ENCODE assay signal across 1 cellular context in the genomic region with DNA sequence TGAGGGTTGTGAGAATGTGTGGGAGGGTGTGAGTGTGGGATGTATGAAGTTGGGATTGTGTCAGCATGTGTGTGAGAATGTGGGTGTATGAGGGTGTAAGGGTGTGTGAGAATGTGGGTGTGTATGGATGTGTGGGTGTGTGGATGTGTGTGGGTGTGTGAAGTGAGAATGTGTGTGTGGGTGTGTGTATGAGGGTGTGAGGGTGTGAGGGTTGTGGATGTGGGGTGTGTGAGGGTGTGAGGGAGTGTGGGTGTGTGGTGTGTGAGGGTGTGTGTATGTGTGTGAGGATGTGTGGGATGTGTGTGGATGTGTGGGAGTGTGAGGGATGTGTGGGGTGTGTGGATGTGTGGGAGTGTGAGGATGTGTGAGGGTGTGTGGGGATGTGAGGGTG.
TF ChIP-seq lines count a peak whose summit lies in the region.

No MANE protein-coding gene starts in this region.

TF ChIP-seq in IMR-90, 13 proteins besides CTCF, POLR2A, EP300 and RAD21:
- TF ChIP-seq FOS (IDR thresholded peaks at IDR 0.05; ENCODE audit: low read depth, low read length) (no peak), BHLHE40 (IDR thresholded peaks at IDR 0.05; ENCODE audit: low read depth, low read length) (no peak), MAZ (IDR thresholded peaks at IDR 0.05; ENCODE audit: borderline replicate concordance, low read depth, low read length) (no peak), SMC3 (IDR thresholded peaks at IDR 0.05; ENCODE audit: low read depth, low read length) (no peak), MAFK (IDR thresholded peaks at IDR 0.05; ENCODE audit: low read depth, low read length) (no peak), NFE2L2 (IDR thresholded peaks at IDR 0.05; ENCODE audit: low read depth, low read length) (no peak), CHD1 (IDR thresholded peaks at IDR 0.05; ENCODE audit: low read depth, low read length) (no peak), RFX5 (IDR thresholded peaks at IDR 0.05; ENCODE audit: low read depth, low read length) (no peak), RCOR1 (IDR thresholded peaks at IDR 0.05; ENCODE audit: insufficient replicate concordance, low read length) (no peak)
- TF ChIP-seq, protein P1, sequence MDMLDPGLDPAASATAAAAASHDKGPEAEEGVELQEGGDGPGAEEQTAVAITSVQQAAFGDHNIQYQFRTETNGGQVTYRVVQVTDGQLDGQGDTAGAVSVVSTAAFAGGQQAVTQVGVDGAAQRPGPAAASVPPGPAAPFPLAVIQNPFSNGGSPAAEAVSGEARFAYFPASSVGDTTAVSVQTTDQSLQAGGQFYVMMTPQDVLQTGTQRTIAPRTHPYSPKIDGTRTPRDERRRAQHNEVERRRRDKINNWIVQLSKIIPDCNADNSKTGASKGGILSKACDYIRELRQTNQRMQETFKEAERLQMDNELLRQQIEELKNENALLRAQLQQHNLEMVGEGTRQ (IDR thresholded peaks at IDR 0.05; ENCODE audit: low read depth, low read length), result no peak
